In genomic region chr15:42736178-42736792, GRCh38 we compare ENCODE assay signal across 7 cellular contexts. TPM values are rescaled to one million over a fixed set of nuclear protein-coding genes. Genes with fewer than 3 reads are reported as not detected.
DNase-seq lines count a peak whose midpoint lies in the region; ATAC-seq and TF ChIP-seq lines count a peak whose summit lies in the region.

No MANE protein-coding gene starts in this region.

- POLR2A ChIA-PET in HEK293T (lab: Yijun Ruan, JAX) = no interaction called here
- POLR2A ChIA-PET in PC-9 (lab: Charles Lee; ENCODE audit: unreplicated experiment) = no interaction called here

- no peaks in the 10 kb centered on the region for H3K36me3 ChIP-seq in PC-9 (ENCODE audit: low read depth)
- peaks cover 0 to 36% (median 12%) of the 10 kb centered on the region in 4 donors for H3K36me3 ChIP-seq in right lobe of liver
- H3K36me3 ChIP-seq in thoracic aorta = peaks cover 29% of the 10 kb centered on the region

- no peaks in the 10 kb centered on the region for H4K20me1 ChIP-seq in PC-9 (ENCODE audit: insufficient read depth)

- DNase-seq in HEK293T (ENCODE audit: extremely low spot score) (peak; percentile 25), PC-9 (peak in 1 of 2 experiments; percentile 21), right lobe of liver (peak in 1 of 3 donors; percentile 30), thoracic aorta (ENCODE audit: low spot score) (no peak), NOMO-1 treated with dmso at 0.1 percent for 144 hours (lab: John Stamatoyannopoulos, UW; ENCODE audit: unreplicated experiment) (no peak)
- no peak for DNase-seq in central memory CD8-positive, alpha-beta T cell (ENCODE audit: low spot score in 2 of 2)

- TF ChIP-seq CTCF in PC-9 (conservative IDR thresholded peaks at IDR 0.05) = no peak
- no peak for TF ChIP-seq CTCF in right lobe of liver (IDR thresholded peaks at IDR 0.05)
- TF ChIP-seq CTCF in thoracic aorta (IDR thresholded peaks at IDR 0.05) = no peak

- no peaks in the 10 kb centered on the region for H3K79me2 ChIP-seq in PC-9 (ENCODE audit: low read depth)

- intact Hi-C loops in PC-9 (cut with micrococcal nuclease; ENCODE audit: unreplicated experiment) = loop anchor here (2.0 kb wide), 1 partner anchor 191 kb away; no protein-coding TSS in a partner anchor
- intact Hi-C loops in right lobe of liver (cut with DNase I) = no loop called here

- peak overlapping the region; percentile 77 for H3K4me3 Mint-ChIP-seq in central memory CD8-positive, alpha-beta T cell

- peak overlapping the region; percentile 25 for H3K27ac Mint-ChIP-seq in central memory CD8-positive, alpha-beta T cell (ENCODE audit: low read depth)

- no peaks in the 10 kb centered on the region for H3K9me2 ChIP-seq in PC-9 (ENCODE audit: insufficient read depth)

- H3K27ac ChIP-seq in PC-9 (no peak overlapping the region), right lobe of liver (peak overlapping the region; percentile 29 to 81 (median 34)), thoracic aorta (peak overlapping the region; percentile 81 to 89)

- peaks cover 17% of the 10 kb centered on the region for H3K36me3 Mint-ChIP-seq in central memory CD8-positive, alpha-beta T cell (ENCODE audit: insufficient read depth)

- H3K9me3 Mint-ChIP-seq in central memory CD8-positive, alpha-beta T cell = no peaks in the 10 kb centered on the region

- H2AFZ ChIP-seq in PC-9 = peak overlapping the region; percentile 88; the same call in 1 of the 2 replicates

- no peaks in the 10 kb centered on the region for H3K4me1 ChIP-seq in PC-9 (replicated peaks; ENCODE audit: insufficient read depth)
- peaks cover 0 to 14% (median 2%) of the 10 kb centered on the region in 4 donors for H3K4me1 ChIP-seq in right lobe of liver
- peaks cover 0 to 30% of the 10 kb centered on the region in 2 donors for H3K4me1 ChIP-seq in thoracic aorta (ENCODE audit: control insufficient read depth in 1 of 2, low read depth in 2 of 2)

- BruUV-seq in PC-9 (replicated peaks; lab: Mats Ljungman, UMichigan) = no TSS peak

- CTCF ChIA-PET in HEK293T (lab: Yijun Ruan, JAX) = no interaction called here
- CTCF ChIA-PET in PC-9 (lab: Charles Lee) = no interaction called here

- no peaks in the 10 kb centered on the region for H3K27me3 ChIP-seq in PC-9 (ENCODE audit: insufficient read depth, low read depth)
- H3K27me3 ChIP-seq in right lobe of liver = no peaks in the 10 kb centered on the region
- H3K27me3 ChIP-seq in thoracic aorta (replicated peaks; ENCODE audit: insufficient read depth) = no peaks in the 10 kb centered on the region

- no peaks in the 10 kb centered on the region for H3K27me3 Mint-ChIP-seq in central memory CD8-positive, alpha-beta T cell

- H3F3A ChIP-seq in PC-9 (ENCODE audit: insufficient read depth, low read depth) = no peaks in the 10 kb centered on the region

- H3K9me3 ChIP-seq in PC-9 (ENCODE audit: insufficient read depth, low read depth) = no peaks in the 10 kb centered on the region
- H3K9me3 ChIP-seq in right lobe of liver = no peaks in the 10 kb centered on the region
- no peaks in the 10 kb centered on the region for H3K9me3 ChIP-seq in thoracic aorta

- ATAC-seq in GM18498 (IDR thresholded peaks at IDR 0.05; ENCODE audit: unreplicated experiment) = peak; percentile 42
- ATAC-seq in central memory CD8-positive, alpha-beta T cell (replicated peaks; ENCODE audit: extremely low read depth, poor library complexity, severe bottlenecking) = peak; percentile 5
- peak; percentile 16 to 31 (median 22) for ATAC-seq in right lobe of liver
- ATAC-seq in thoracic aorta (ENCODE audit: insufficient number of reproducible peaks, low FRiP score, low read depth) = no peak

- no peak for TF ChIP-seq POLR2A in right lobe of liver (IDR thresholded peaks at IDR 0.05)

- 15% methylated on average over 5 of the region's 55 CpGs for WGBS in right lobe of liver (ENCODE audit: insufficient coverage, low coverage, low lambda C conversion rate, missing lambda C conversion rate)

- peaks cover 17% of the 10 kb centered on the region for H3K4me1 Mint-ChIP-seq in central memory CD8-positive, alpha-beta T cell

- H3K4me3 ChIP-seq in PC-9 (peak overlapping the region; percentile 78), right lobe of liver (peak overlapping the region; percentile 89 to 99 (median 91)), thoracic aorta (peak overlapping the region; percentile 96)

- peak overlapping the region; percentile 84 for H3K4me2 ChIP-seq in PC-9

TF ChIP-seq in HEK293T, 16 proteins besides CTCF, POLR2A, EP300 and RAD21:
- no peak for TF ChIP-seq ELF4 (IDR thresholded peaks at IDR 0.05)
- TF ChIP-seq FOXM1 (IDR thresholded peaks at IDR 0.05; ENCODE audit: borderline replicate concordance) = no peak
- no peak for TF ChIP-seq PKNOX1 (IDR thresholded peaks at IDR 0.05)
- TF ChIP-seq FOXK2 (IDR thresholded peaks at IDR 0.05) = no peak
- TF ChIP-seq SUZ12 (IDR thresholded peaks at IDR 0.05) = no peak
- no peak for TF ChIP-seq ARNT (IDR thresholded peaks at IDR 0.05)
- TF ChIP-seq TARDBP (IDR thresholded peaks at IDR 0.05) = no peak
- no peak for TF ChIP-seq ZNF384 (IDR thresholded peaks at IDR 0.05)
- TF ChIP-seq FOXA1 (IDR thresholded peaks at IDR 0.05) = no peak
- TF ChIP-seq LEF1 (IDR thresholded peaks at IDR 0.05; ENCODE audit: borderline replicate concordance) = no peak
- TF ChIP-seq SP1 (IDR thresholded peaks at IDR 0.05) = no peak
- TF ChIP-seq BHLHE40 (IDR thresholded peaks at IDR 0.05; ENCODE audit: borderline replicate concordance) = no peak
- no peak for TF ChIP-seq CTBP1 (IDR thresholded peaks at IDR 0.05; ENCODE audit: borderline replicate concordance)
- TF ChIP-seq L3MBTL2 (conservative IDR thresholded peaks at IDR 0.05) = no peak
- no peak for TF ChIP-seq HDGF (IDR thresholded peaks at IDR 0.05; ENCODE audit: borderline replicate concordance)
- TF ChIP-seq NFRKB (IDR thresholded peaks at IDR 0.05) = no peak

RNA-seq across cellular contexts. Expression of gene CDAN1, which starts 0.6 kb away (rescaled TPM):
- total RNA-seq in PC-9 (2021) (19.2 and 23.4 TPM in 2 replicates), right lobe of liver (1 to 10 TPM; 5.0 to 8.2 (median 6.3) TPM), thoracic aorta (10 to 100 TPM; 16.2 to 19.1 TPM)
